Comparison of ENCODE assay signal across 1 cellular context in genomic region chr19:1850809-1851544, GRCh38.
TF ChIP-seq lines count a peak whose summit lies in the region.

No MANE protein-coding gene starts in this region.

TF ChIP-seq in liver, 16 proteins besides CTCF, POLR2A, EP300 and RAD21 (continued from another document):
- no peak for TF ChIP-seq REST (IDR thresholded peaks at IDR 0.05)
